ENCODE assay signal across 2 cellular contexts in the genomic region with DNA sequence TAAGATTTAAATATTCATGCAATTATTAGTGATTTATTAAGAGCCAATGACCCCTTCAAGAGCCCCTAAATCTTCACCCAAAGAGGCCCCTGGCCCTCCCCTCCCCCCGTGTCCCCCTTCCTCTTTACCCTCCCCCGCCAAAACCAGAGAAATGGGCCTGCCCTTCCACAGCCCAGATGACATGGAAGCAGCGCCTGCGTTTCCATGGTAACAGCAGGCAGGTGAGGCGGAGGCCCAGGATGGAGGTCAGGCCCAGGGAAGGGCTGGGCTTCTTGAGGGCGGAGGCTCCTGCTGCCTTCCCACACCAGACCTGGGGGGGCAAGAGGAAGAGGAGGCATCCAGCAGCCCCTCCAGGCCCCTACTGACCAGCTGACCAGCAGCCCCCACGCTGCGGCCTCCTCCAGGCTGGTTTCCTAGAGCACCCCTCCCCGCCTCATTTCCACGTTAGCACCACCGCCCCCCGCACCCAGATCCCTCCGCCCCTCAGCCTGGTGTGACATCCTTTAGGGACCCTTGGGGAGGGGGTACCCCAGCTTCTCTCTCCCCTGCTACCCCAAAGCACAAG.
A peak's percentile ranks its signal among the peaks of the same experiment; 100 is the strongest.
TF ChIP-seq lines count a peak whose summit lies in the region.

No MANE protein-coding gene starts in this region.

TF ChIP-seq in HepG2, 621 proteins besides CTCF, POLR2A, EP300 and RAD21:
- TF ChIP-seq RFX1 (IDR thresholded peaks at IDR 0.05): peak; percentile 39; the same call in 1 of the 2 replicates
- no peak for TF ChIP-seq ZFX (CRISPR knock-in tag; IDR thresholded peaks at IDR 0.05; ENCODE audit: low read depth)

TF ChIP-seq in K562, 482 proteins besides CTCF, POLR2A, EP300 and RAD21:
- TF ChIP-seq DPF2 (IDR thresholded peaks at IDR 0.05) (no peak), SLC30A9 (CRISPR knock-in tag; IDR thresholded peaks at IDR 0.05) (no peak), RUNX1 (IDR thresholded peaks at IDR 0.05; ENCODE audit: low read depth) (no peak), RFX1 (IDR thresholded peaks at IDR 0.05) (peak; percentile 85)
- TF ChIP-seq, protein P1, sequence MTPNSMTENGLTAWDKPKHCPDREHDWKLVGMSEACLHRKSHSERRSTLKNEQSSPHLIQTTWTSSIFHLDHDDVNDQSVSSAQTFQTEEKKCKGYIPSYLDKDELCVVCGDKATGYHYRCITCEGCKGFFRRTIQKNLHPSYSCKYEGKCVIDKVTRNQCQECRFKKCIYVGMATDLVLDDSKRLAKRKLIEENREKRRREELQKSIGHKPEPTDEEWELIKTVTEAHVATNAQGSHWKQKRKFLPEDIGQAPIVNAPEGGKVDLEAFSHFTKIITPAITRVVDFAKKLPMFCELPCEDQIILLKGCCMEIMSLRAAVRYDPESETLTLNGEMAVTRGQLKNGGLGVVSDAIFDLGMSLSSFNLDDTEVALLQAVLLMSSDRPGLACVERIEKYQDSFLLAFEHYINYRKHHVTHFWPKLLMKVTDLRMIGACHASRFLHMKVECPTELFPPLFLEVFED (CRISPR knock-in tag; conservative IDR thresholded peaks at IDR 0.05): no peak
- TF ChIP-seq, protein P2, sequence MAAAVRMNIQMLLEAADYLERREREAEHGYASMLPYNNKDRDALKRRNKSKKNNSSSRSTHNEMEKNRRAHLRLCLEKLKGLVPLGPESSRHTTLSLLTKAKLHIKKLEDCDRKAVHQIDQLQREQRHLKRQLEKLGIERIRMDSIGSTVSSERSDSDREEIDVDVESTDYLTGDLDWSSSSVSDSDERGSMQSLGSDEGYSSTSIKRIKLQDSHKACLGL (CRISPR knock-in tag; IDR thresholded peaks at IDR 0.05; ENCODE audit: borderline replicate concordance, poor library complexity, severe bottlenecking): no peak
- TF ChIP-seq, protein P3, sequence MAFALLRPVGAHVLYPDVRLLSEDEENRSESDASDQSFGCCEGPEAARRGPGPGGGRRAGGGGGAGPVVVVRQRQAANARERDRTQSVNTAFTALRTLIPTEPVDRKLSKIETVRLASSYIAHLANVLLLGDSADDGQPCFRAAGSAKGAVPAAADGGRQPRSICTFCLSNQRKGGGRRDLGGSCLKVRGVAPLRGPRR (CRISPR knock-in tag; IDR thresholded peaks at IDR 0.05): no peak
